In genomic region chr4:89009107-89009506, GRCh38 we compare ENCODE assay signal across 19 cellular contexts. TPM values are rescaled to one million over a fixed set of nuclear protein-coding genes. Genes with fewer than 3 reads are reported as not detected.
DNase-seq lines count a peak whose midpoint lies in the region; ATAC-seq, FAIRE-seq and TF ChIP-seq lines count a peak whose summit lies in the region.
"Had no signal": no experiment of that assay in that cellular context is flagged by ENCODE, and none has a peak within 500 bp of the region (broad histone marks: within the 10 kb centered on the region; RNA-seq: fewer than 3 reads in every experiment).

No MANE protein-coding gene starts in this region.

- peak overlapping the region; percentile 73 for H3K4me2 ChIP-seq in HepG2 (ENCODE audit: low read depth, low read length)
- H3K4me2 ChIP-seq: smooth muscle cell had no signal

- peak overlapping the region; percentile 67 for H3K27ac ChIP-seq in HepG2 (ENCODE audit: extremely low read length, insufficient read depth, low read length)
- H3K27ac ChIP-seq in RWPE1, result no peak overlapping the region
- H3K27ac ChIP-seq: GM23248, heart left ventricle, parathyroid adenoma, SK-N-MC had no signal

- no peaks in the 10 kb centered on the region for H3K27me3 ChIP-seq in HepG2 (ENCODE audit: control insufficient read depth in 1 of 2, insufficient read depth in 2 of 2, low read length in 2 of 2)
- H3K27me3 ChIP-seq: heart left ventricle had no signal

- TF ChIP-seq CTCF in HepG2 (CRISPR knock-in tag; IDR thresholded peaks at IDR 0.05) (no peak), RWPE1 (conservative IDR thresholded peaks at IDR 0.05; ENCODE audit: low read depth) (no peak)

- peaks cover 9% of the 10 kb centered on the region for H3K79me2 ChIP-seq in HepG2 (ENCODE audit: insufficient read depth, low read length)
- H3K79me2 ChIP-seq: parathyroid adenoma had no signal

- no peak overlapping the region for H3K9ac ChIP-seq in HepG2 (ENCODE audit: insufficient read depth, low read depth, low read length)
- H3K9ac ChIP-seq: GM23248, parathyroid adenoma had no signal

- POLR2A ChIA-PET in HepG2 (lab: Yijun Ruan, JAX) (no interaction called here), RWPE1 (lab: Yijun Ruan, JAX; ENCODE audit: low non-redundant PET) (no interaction called here)

- in situ Hi-C loops in HepG2 (cut with HindIII; ENCODE audit: extremely low pct_ligation_motif_present, low pct_unique_long_range_greater_than_20kb), result no loop called here

- DNase-seq in HepG2 (ENCODE audit: low spot score), result peak; percentile 13
- DNase-seq in RWPE1 (ENCODE audit: low spot score), result no peak
- DNase-seq in T1000 (lab: John Stamatoyannopoulos, UW), result no peak
- no peak for DNase-seq in NCI-H1436 treated with DMSO at 0.1 percent for 48 hours (lab: John Stamatoyannopoulos, UW)
- DNase-seq: activated CD8-positive, alpha-beta T cell treated with anti-CD3 and anti-CD28 coated beads, Interleukin-2, amount 10 ng/mL, durations not matched to agents 7 days and 5 days; amniotic stem cell; GM23248; heart left ventricle; kidney glomerular epithelial cell had no signal

- TF ChIP-seq EP300 in HepG2 (IDR thresholded peaks at IDR 0.05; ENCODE audit: low read depth in 2 of 2, low read length in 2 of 2) (peak in 1 of 2 experiments; percentile 48; a peak in 1 of 4 replicates), HepG2 (CRISPR knock-in tag; IDR thresholded peaks at IDR 0.05; ENCODE audit: borderline replicate concordance) (no peak)

- H2AFZ ChIP-seq in HepG2 (ENCODE audit: low read length), result no peak overlapping the region
- H2AFZ ChIP-seq: GM23248, parathyroid adenoma had no signal

- no TSS peak for BruUV-seq in HepG2 (replicated peaks; lab: Mats Ljungman, UMichigan)

- ATAC-seq in GM18867 (IDR thresholded peaks at IDR 0.05; ENCODE audit: unreplicated experiment) (peak; percentile 63), HG02623 (IDR thresholded peaks at IDR 0.05; ENCODE audit: unreplicated experiment) (peak; percentile 70), HG03571 (IDR thresholded peaks at IDR 0.05; ENCODE audit: unreplicated experiment) (peak; percentile 90), HepG2 (peak; percentile 88), HG03097 (IDR thresholded peaks at IDR 0.05; ENCODE audit: low FRiP score, unreplicated experiment) (no peak)
- ATAC-seq: activated CD8-positive, alpha-beta T cell treated with anti-CD3 and anti-CD28 coated beads, Interleukin-2, amount 10 ng/mL, durations not matched to agents 7 days and 5 days; esophagus mucosa; heart left ventricle had no signal

- CTCF ChIA-PET in HepG2 (lab: Yijun Ruan, JAX; ENCODE audit: low intra/inter-chr PET ratio, low total read pairs) (no interaction called here), RWPE1 (lab: Yijun Ruan, JAX) (no interaction called here)

- FAIRE-seq in HepG2 (lab: Jason Lieb, UNC), result no peak
- FAIRE-seq: HTR-8/SVneo had no signal

- TF ChIP-seq RAD21 in HepG2 (CRISPR knock-in tag; IDR thresholded peaks at IDR 0.05), result no peak

- no peaks in the 10 kb centered on the region for H3K9me3 ChIP-seq in HepG2 (ENCODE audit: low read length)

- H3K36me3 ChIP-seq in HepG2 (replicated peaks in 1 of 2; ENCODE audit: control insufficient read depth in 1 of 2, insufficient read depth in 2 of 2, low read length in 2 of 2), result no peaks in the 10 kb centered on the region

- 5% methylated on average over 3 of the region's 3 CpGs for WGBS in HepG2 (ENCODE audit: low lambda C conversion rate)

- no peaks in the 10 kb centered on the region for H4K20me1 ChIP-seq in HepG2 (ENCODE audit: insufficient read depth, low read length)

- H3K4me3 ChIP-seq in HepG2 (replicated peaks in 1 of 3; ENCODE audit: insufficient read depth in 1 of 3, low read depth in 2 of 3, low read length in 3 of 3), result peak overlapping the region in 2 of 3 experiments; percentile 39 to 48; a peak in 3 of 6 replicates
- H3K4me3 ChIP-seq: GM23248, heart left ventricle, SK-N-MC, smooth muscle cell had no signal

- intact Hi-C loops in HepG2 (cut with micrococcal nuclease; ENCODE audit: unreplicated experiment), result no loop called here

- no peak for TF ChIP-seq POLR2A in HepG2 (IDR thresholded peaks at IDR 0.05; ENCODE audit: insufficient read depth in 1 of 2, low read depth in 2 of 2, low read length in 2 of 2)

- peaks cover 58% of the 10 kb centered on the region for H3K4me1 ChIP-seq in HepG2 (ENCODE audit: insufficient read depth, low read length)
- H3K4me1 ChIP-seq: heart left ventricle had no signal

TF ChIP-seq in HepG2, 621 proteins besides CTCF, POLR2A, EP300 and RAD21 (continues in another document):
- peak; percentile 40; the same call in 1 of the 2 replicates for TF ChIP-seq ATF1 (CRISPR knock-in tag; IDR thresholded peaks at IDR 0.05)
- TF ChIP-seq POGZ (CRISPR knock-in tag; IDR thresholded peaks at IDR 0.05), result peak; percentile 30; the same call in 1 of the 2 replicates
- peak; percentile 39; the same call in 1 of the 2 replicates for TF ChIP-seq SOX5 (CRISPR knock-in tag; IDR thresholded peaks at IDR 0.05; ENCODE audit: borderline replicate concordance)
- peak; percentile 29; the same call in 1 of the 2 replicates for TF ChIP-seq PPARG (CRISPR knock-in tag; conservative IDR thresholded peaks at IDR 0.05)
- TF ChIP-seq SIX1 (CRISPR knock-in tag; IDR thresholded peaks at IDR 0.05; ENCODE audit: borderline replicate concordance), result peak; percentile 66; the same call in 1 of the 2 replicates
- TF ChIP-seq CSRNP2 (CRISPR knock-in tag; conservative IDR thresholded peaks at IDR 0.05; ENCODE audit: low read depth), result no peak
- TF ChIP-seq GATA4 (IDR thresholded peaks at IDR 0.05; ENCODE audit: borderline replicate concordance, low read depth), result peak; percentile 40; the same call in 1 of the 2 replicates
- TF ChIP-seq CEBPG (CRISPR knock-in tag; IDR thresholded peaks at IDR 0.05), result peak; percentile 72
- no peak for TF ChIP-seq PRDM15 (CRISPR knock-in tag; IDR thresholded peaks at IDR 0.05)
- TF ChIP-seq MIXL1 (CRISPR knock-in tag; IDR thresholded peaks at IDR 0.05), result 0 out of 2 replicates have a peak, but pooled peaks have one; percentile 63

RNA-seq across cellular contexts. Expression of gene FAM13A, which starts 47.9 kb away (rescaled TPM):
- total RNA-seq in HepG2 (2016; rRNA removed; fragmentation: Illumina TruSeq; extraction: Trizol), result 1.2 and 1.6 TPM in 2 replicates
- total RNA-seq in HepG2 (2016; cell fraction: cytosol; rRNA removed; fragmentation: Illumina TruSeq; extraction: Trizol; ENCODE audit: low read depth), result 0.71 and 1.4 TPM in 2 replicates
- 1.1 and 1.3 TPM in 2 replicates for total RNA-seq in HepG2 (2016; cell fraction: insoluble cytoplasmic fraction; rRNA removed; fragmentation: Illumina TruSeq; extraction: Trizol)
- total RNA-seq in HepG2 (2016; cell fraction: membrane; rRNA removed; fragmentation: Illumina TruSeq; extraction: Trizol), result 0.65 and 1.0 TPM in 2 replicates
- 2.6 and 3.1 TPM in 2 replicates for total RNA-seq in HepG2 (2016; cell fraction: nucleus; rRNA removed; fragmentation: Illumina TruSeq; extraction: Trizol)
- polyA plus RNA-seq in HepG2 (2011; rRNA removed), result 35.1 and 36.2 TPM in 2 replicates
- polyA plus RNA-seq in HepG2 (2011; cell fraction: cytosol; rRNA removed), result 18.9 and 26.8 TPM in 2 replicates
- 61.6 and 61.9 TPM in 2 replicates for polyA plus RNA-seq in HepG2 (2011; cell fraction: nucleus; rRNA removed)
- 38.3 and 45.6 TPM in 2 replicates for polyA plus RNA-seq in HepG2 (2012)
- polyA plus RNA-seq in HepG2 (2016; cell fraction: cytosol; fragmentation: Illumina TruSeq; extraction: Trizol; ENCODE audit: low read depth), result 0.19 and 0.20 TPM in 2 replicates
- 1.0 and 1.2 TPM in 2 replicates for polyA plus RNA-seq in HepG2 (2016; cell fraction: insoluble cytoplasmic fraction; fragmentation: Illumina TruSeq; extraction: Trizol; ENCODE audit: low read depth)
- 0.33 and 0.39 TPM in 2 replicates for polyA plus RNA-seq in HepG2 (2016; cell fraction: membrane; fragmentation: Illumina TruSeq; extraction: Trizol; ENCODE audit: low read depth)
- polyA plus RNA-seq in HepG2 (2016; cell fraction: nucleus; fragmentation: Illumina TruSeq; extraction: Trizol; ENCODE audit: insufficient read depth, low read depth), result 1.3 and 1.8 TPM in 2 replicates
- polyA minus RNA-seq in HepG2 (2011; rRNA and poly(A)+ RNA removed; ENCODE audit: low replicate concordance), result 22.1 and 78.9 TPM in 2 replicates
- polyA minus RNA-seq in HepG2 (2011; cell fraction: cytosol; rRNA and poly(A)+ RNA removed), result 20.6 and 29.7 TPM in 2 replicates
- 290 and 300 TPM in 2 replicates for polyA minus RNA-seq in HepG2 (2011; cell fraction: nucleus; rRNA and poly(A)+ RNA removed)
- total RNA-seq: OCI-LY7 had no signal
